In the genomic region with DNA sequence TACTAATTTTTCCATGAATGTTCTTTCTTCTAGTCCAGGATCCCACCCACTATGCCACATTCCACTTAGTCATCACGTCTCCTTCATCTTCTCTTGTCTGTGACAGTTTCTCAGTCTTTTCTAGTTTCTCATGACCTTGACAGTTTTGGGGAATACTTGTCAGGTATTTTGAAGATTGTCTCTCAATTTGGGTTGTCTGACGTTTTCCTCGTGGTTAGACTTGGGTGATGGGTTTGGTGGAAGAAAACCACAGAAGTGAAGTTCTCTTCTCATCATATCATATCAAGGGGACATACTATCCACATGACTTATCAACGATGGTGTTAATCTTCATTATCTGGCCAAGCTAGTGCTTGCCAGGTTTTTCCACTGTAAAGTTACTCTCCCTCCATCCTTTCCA, we compare ENCODE assay signal across 1 cellular context.
TF ChIP-seq lines count a peak whose summit lies in the region.

No MANE protein-coding gene starts in this region.

TF ChIP-seq in GM23338, 12 proteins besides CTCF, POLR2A, EP300 and RAD21:
- TF ChIP-seq, protein P1, sequence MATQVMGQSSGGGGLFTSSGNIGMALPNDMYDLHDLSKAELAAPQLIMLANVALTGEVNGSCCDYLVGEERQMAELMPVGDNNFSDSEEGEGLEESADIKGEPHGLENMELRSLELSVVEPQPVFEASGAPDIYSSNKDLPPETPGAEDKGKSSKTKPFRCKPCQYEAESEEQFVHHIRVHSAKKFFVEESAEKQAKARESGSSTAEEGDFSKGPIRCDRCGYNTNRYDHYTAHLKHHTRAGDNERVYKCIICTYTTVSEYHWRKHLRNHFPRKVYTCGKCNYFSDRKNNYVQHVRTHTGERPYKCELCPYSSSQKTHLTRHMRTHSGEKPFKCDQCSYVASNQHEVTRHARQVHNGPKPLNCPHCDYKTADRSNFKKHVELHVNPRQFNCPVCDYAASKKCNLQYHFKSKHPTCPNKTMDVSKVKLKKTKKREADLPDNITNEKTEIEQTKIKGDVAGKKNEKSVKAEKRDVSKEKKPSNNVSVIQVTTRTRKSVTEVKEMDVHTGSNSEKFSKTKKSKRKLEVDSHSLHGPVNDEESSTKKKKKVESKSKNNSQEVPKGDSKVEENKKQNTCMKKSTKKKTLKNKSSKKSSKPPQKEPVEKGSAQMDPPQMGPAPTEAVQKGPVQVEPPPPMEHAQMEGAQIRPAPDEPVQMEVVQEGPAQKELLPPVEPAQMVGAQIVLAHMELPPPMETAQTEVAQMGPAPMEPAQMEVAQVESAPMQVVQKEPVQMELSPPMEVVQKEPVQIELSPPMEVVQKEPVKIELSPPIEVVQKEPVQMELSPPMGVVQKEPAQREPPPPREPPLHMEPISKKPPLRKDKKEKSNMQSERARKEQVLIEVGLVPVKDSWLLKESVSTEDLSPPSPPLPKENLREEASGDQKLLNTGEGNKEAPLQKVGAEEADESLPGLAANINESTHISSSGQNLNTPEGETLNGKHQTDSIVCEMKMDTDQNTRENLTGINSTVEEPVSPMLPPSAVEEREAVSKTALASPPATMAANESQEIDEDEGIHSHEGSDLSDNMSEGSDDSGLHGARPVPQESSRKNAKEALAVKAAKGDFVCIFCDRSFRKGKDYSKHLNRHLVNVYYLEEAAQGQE (IDR thresholded peaks at IDR 0.05; ENCODE audit: unreplicated experiment) = no peak
- TF ChIP-seq POLR2AphosphoS5 (IDR thresholded peaks at IDR 0.05; ENCODE audit: low read depth) (no peak), CREB1 (CRISPR knock-in tag; IDR thresholded peaks at IDR 0.05; ENCODE audit: low read depth) (no peak), EZH2phosphoT487 (IDR thresholded peaks at IDR 0.05; ENCODE audit: unreplicated experiment) (no peak), ZNF331 (CRISPR knock-in tag; IDR thresholded peaks at IDR 0.05; ENCODE audit: low read depth) (no peak), JUNB (IDR thresholded peaks at IDR 0.05; ENCODE audit: unreplicated experiment) (no peak), NANOG (IDR thresholded peaks at IDR 0.05; ENCODE audit: borderline replicate concordance) (no peak), ZNF114 (CRISPR knock-in tag; IDR thresholded peaks at IDR 0.05) (no peak), EZH2 (IDR thresholded peaks at IDR 0.05; ENCODE audit: low read depth, unreplicated experiment) (no peak), STAT1 (IDR thresholded peaks at IDR 0.05; ENCODE audit: unreplicated experiment) (no peak)
- TF ChIP-seq, protein P2, sequence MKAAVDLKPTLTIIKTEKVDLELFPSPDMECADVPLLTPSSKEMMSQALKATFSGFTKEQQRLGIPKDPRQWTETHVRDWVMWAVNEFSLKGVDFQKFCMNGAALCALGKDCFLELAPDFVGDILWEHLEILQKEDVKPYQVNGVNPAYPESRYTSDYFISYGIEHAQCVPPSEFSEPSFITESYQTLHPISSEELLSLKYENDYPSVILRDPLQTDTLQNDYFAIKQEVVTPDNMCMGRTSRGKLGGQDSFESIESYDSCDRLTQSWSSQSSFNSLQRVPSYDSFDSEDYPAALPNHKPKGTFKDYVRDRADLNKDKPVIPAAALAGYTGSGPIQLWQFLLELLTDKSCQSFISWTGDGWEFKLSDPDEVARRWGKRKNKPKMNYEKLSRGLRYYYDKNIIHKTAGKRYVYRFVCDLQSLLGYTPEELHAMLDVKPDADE (IDR thresholded peaks at IDR 0.05) = no peak
- TF ChIP-seq, protein P3, sequence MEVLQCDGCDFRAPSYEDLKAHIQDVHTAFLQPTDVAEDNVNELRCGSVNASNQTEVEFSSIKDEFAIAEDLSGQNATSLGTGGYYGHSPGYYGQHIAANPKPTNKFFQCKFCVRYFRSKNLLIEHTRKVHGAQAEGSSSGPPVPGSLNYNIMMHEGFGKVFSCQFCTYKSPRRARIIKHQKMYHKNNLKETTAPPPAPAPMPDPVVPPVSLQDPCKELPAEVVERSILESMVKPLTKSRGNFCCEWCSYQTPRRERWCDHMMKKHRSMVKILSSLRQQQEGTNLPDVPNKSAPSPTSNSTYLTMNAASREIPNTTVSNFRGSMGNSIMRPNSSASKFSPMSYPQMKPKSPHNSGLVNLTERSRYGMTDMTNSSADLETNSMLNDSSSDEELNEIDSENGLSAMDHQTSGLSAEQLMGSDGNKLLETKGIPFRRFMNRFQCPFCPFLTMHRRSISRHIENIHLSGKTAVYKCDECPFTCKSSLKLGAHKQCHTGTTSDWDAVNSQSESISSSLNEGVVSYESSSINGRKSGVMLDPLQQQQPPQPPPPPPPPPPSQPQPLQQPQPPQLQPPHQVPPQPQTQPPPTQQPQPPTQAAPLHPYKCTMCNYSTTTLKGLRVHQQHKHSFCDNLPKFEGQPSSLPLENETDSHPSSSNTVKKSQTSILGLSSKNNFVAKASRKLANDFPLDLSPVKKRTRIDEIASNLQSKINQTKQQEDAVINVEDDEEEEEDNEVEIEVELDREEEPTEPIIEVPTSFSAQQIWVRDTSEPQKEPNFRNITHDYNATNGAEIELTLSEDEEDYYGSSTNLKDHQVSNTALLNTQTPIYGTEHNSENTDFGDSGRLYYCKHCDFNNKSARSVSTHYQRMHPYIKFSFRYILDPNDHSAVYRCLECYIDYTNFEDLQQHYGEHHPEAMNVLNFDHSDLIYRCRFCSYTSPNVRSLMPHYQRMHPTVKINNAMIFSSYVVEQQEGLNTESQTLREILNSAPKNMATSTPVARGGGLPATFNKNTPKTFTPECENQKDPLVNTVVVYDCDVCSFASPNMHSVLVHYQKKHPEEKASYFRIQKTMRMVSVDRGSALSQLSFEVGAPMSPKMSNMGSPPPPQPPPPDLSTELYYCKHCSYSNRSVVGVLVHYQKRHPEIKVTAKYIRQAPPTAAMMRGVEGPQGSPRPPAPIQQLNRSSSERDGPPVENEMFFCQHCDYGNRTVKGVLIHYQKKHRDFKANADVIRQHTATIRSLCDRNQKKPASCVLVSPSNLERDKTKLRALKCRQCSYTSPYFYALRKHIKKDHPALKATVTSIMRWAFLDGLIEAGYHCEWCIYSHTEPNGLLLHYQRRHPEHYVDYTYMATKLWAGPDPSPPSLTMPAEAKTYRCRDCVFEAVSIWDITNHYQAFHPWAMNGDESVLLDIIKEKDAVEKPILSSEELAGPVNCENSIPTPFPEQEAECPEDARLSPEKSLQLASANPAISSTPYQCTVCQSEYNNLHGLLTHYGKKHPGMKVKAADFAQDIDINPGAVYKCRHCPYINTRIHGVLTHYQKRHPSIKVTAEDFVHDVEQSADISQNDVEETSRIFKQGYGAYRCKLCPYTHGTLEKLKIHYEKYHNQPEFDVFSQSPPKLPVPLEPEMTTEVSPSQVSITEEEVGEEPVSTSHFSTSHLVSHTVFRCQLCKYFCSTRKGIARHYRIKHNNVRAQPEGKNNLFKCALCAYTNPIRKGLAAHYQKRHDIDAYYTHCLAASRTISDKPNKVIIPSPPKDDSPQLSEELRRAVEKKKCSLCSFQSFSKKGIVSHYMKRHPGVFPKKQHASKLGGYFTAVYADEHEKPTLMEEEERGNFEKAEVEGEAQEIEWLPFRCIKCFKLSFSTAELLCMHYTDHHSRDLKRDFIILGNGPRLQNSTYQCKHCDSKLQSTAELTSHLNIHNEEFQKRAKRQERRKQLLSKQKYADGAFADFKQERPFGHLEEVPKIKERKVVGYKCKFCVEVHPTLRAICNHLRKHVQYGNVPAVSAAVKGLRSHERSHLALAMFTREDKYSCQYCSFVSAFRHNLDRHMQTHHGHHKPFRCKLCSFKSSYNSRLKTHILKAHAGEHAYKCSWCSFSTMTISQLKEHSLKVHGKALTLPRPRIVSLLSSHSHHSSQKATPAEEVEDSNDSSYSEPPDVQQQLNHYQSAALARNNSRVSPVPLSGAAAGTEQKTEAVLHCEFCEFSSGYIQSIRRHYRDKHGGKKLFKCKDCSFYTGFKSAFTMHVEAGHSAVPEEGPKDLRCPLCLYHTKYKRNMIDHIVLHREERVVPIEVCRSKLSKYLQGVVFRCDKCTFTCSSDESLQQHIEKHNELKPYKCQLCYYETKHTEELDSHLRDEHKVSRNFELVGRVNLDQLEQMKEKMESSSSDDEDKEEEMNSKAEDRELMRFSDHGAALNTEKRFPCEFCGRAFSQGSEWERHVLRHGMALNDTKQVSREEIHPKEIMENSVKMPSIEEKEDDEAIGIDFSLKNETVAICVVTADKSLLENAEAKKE (CRISPR knock-in tag; IDR thresholded peaks at IDR 0.05) = no peak
